Comparison of ENCODE assay signal across 16 cellular contexts in genomic region chr16:76226011-76226410, GRCh38. TPM values are rescaled to one million over a fixed set of nuclear protein-coding genes. Genes with fewer than 3 reads are reported as not detected.
DNase-seq lines count a peak whose midpoint lies in the region; ATAC-seq lines count a peak whose summit lies in the region.
"Had no signal": no experiment of that assay in that cellular context is flagged by ENCODE, and none has a peak within 500 bp of the region (broad histone marks: within the 10 kb centered on the region; RNA-seq: fewer than 3 reads in every experiment).

No MANE protein-coding gene starts in this region.

- H3K4me1 ChIP-seq in ACC112 (ENCODE audit: control insufficient read depth, insufficient read depth, low read length, unreplicated experiment), result peaks cover 34% of the 10 kb centered on the region
- H3K4me1 ChIP-seq in mesenchymal stem cell (ENCODE audit: control insufficient read depth, insufficient read depth, low read depth, low read length), result no peaks in the 10 kb centered on the region

- H3K27ac Mint-ChIP-seq in stimulated activated memory B cell treated with anti-CD40 and anti-IgM and Interleukin-4, amounts not matched to agents 10 μg/mL and 1 μg/mL and 100 μg/mL, for 72 hours, result no peak overlapping the region

- H2BK12ac ChIP-seq in mesenchymal stem cell (ENCODE audit: low read length in 2 of 2), result peak overlapping the region in 1 of 2 experiments; percentile 3

- ATAC-seq in HG02588 (IDR thresholded peaks at IDR 0.05; ENCODE audit: unreplicated experiment), result no peak
- ATAC-seq in activated CD4-positive, CD25-positive, alpha-beta regulatory T cell treated with anti-CD3 and anti-CD28 coated beads, Interleukin-2, amount 50 U/mL, for 24 hours, result no peak
- ATAC-seq in stimulated activated memory B cell treated with anti-CD40 and anti-IgM and Interleukin-4, amounts not matched to agents 10 μg/mL and 1 μg/mL and 100 μg/mL, for 72 hours, result no peak
- ATAC-seq: Panc1 had no signal

- H2AFZ ChIP-seq in ACC112 (ENCODE audit: low read length, unreplicated experiment) (peak overlapping the region; percentile 23), mesenchymal stem cell (ENCODE audit: low read depth, low read length) (no peak overlapping the region)

- H3K23ac ChIP-seq in mesenchymal stem cell (ENCODE audit: low read length in 2 of 2), result no peak overlapping the region

- in situ Hi-C loops in SK-MEL-5 (cut with HindIII; ENCODE audit: low pct_unique_long_range_greater_than_20kb, low sequenced_read_pairs), result no loop called here

- H3K9me3 ChIP-seq in mesenchymal stem cell (ENCODE audit: control insufficient read depth, low read length), result no peaks in the 10 kb centered on the region

- H3K14ac ChIP-seq in mesenchymal stem cell (ENCODE audit: low read length in 2 of 2), result no peak overlapping the region

- 2% methylated on average over 11 of the region's 14 CpGs for WGBS in mesenchymal stem cell

- H2BK120ac ChIP-seq in mesenchymal stem cell (ENCODE audit: low read depth, low read length), result peak overlapping the region; percentile 6

- H3K18ac ChIP-seq in mesenchymal stem cell (ENCODE audit: low read depth in 1 of 2, low read length in 2 of 2), result peak overlapping the region; percentile 40 to 95

- H3K9ac ChIP-seq in mesenchymal stem cell (ENCODE audit: low read length), result no peak overlapping the region

- no peak overlapping the region for H2AK5ac ChIP-seq in mesenchymal stem cell (ENCODE audit: low read length, severe bottlenecking)

- H3K27ac ChIP-seq in ACC112 (ENCODE audit: low read depth, low read length) (peak overlapping the region; percentile 95), mesenchymal stem cell (ENCODE audit: low read length, poor library complexity, severe bottlenecking) (no peak overlapping the region)
- H3K27ac ChIP-seq: C4-2B had no signal

- no peaks in the 10 kb centered on the region for H3K4me1 Mint-ChIP-seq in stimulated activated memory B cell treated with anti-CD40 and anti-IgM and Interleukin-4, amounts not matched to agents 10 μg/mL and 1 μg/mL and 100 μg/mL, for 72 hours

- no peaks in the 10 kb centered on the region for H3K27me3 Mint-ChIP-seq in stimulated activated memory B cell treated with anti-CD40 and anti-IgM and Interleukin-4, amounts not matched to agents 10 μg/mL and 1 μg/mL and 100 μg/mL, for 72 hours

- H3K9me3 Mint-ChIP-seq in stimulated activated memory B cell treated with anti-CD40 and anti-IgM and Interleukin-4, amounts not matched to agents 10 μg/mL and 1 μg/mL and 100 μg/mL, for 72 hours, result peaks cover 6% of the 10 kb centered on the region

- H2BK5ac ChIP-seq in mesenchymal stem cell (ENCODE audit: low read depth, low read length, poor library complexity, severe bottlenecking), result no peak overlapping the region

- peak overlapping the region; percentile 67 for H3K4me3 ChIP-seq in ACC112 (ENCODE audit: low read depth, low read length)
- peak overlapping the region in 1 of 2 experiments; percentile 56 for H3K4me3 ChIP-seq in mesenchymal stem cell (ENCODE audit: insufficient read depth in 1 of 2, low read depth in 1 of 2, low read length in 2 of 2)

- no peaks in the 10 kb centered on the region for H3K27me3 ChIP-seq in ACC112 (ENCODE audit: insufficient read depth, low read length)
- H3K27me3 ChIP-seq in mesenchymal stem cell (ENCODE audit: control insufficient read depth in 1 of 2, insufficient read depth in 1 of 2, low read length in 2 of 2), result no peaks in the 10 kb centered on the region

- H3K36me3 ChIP-seq in ACC112 (ENCODE audit: insufficient read depth, low read length), result no peaks in the 10 kb centered on the region
- no peaks in the 10 kb centered on the region for H3K36me3 ChIP-seq in mesenchymal stem cell (ENCODE audit: control insufficient read depth in 1 of 2, insufficient read depth in 2 of 2, low read depth in 1 of 2, low read length in 2 of 2)

- H3K79me1 ChIP-seq in mesenchymal stem cell (replicated peaks; ENCODE audit: low read length, poor library complexity, severe bottlenecking), result no peaks in the 10 kb centered on the region

- no peak overlapping the region for H3K4ac ChIP-seq in mesenchymal stem cell (ENCODE audit: low read depth in 1 of 2, low read length in 2 of 2)

- peak overlapping the region; percentile 14 for H4K91ac ChIP-seq in mesenchymal stem cell (ENCODE audit: low read length)

- peak; percentile 27 for DNase-seq in HT1080 (ENCODE audit: low read depth)
- peak; percentile 58 for DNase-seq in SK-MEL-5 (ENCODE audit: low read depth, low spot score)
- peak; percentile 82 for DNase-seq in mesenchymal stem cell
- no peak for DNase-seq in NCI-H446 (lab: John Stamatoyannopoulos, UW)
- DNase-seq: COR-L47, GOT3, Kasumi-1, NCI-H1436 treated with DMSO at 0.1 percent for 48 hours, NCI-H2227 treated with DMSO at 0.1 percent for 48 hours had no signal

- no peak overlapping the region for H3K4me3 Mint-ChIP-seq in stimulated activated memory B cell treated with anti-CD40 and anti-IgM and Interleukin-4, amounts not matched to agents 10 μg/mL and 1 μg/mL and 100 μg/mL, for 72 hours

- H3K36me3 Mint-ChIP-seq in stimulated activated memory B cell treated with anti-CD40 and anti-IgM and Interleukin-4, amounts not matched to agents 10 μg/mL and 1 μg/mL and 100 μg/mL, for 72 hours, result no peaks in the 10 kb centered on the region

- no peak overlapping the region for H2BK15ac ChIP-seq in mesenchymal stem cell (ENCODE audit: low read depth, poor library complexity, severe bottlenecking)

- H3K79me2 ChIP-seq in ACC112 (ENCODE audit: control insufficient read depth, insufficient read depth, low read length, unreplicated experiment), result no peaks in the 10 kb centered on the region

- H3K4me2 ChIP-seq in mesenchymal stem cell (ENCODE audit: low read length, poor library complexity, severe bottlenecking), result no peak overlapping the region

- H4K8ac ChIP-seq in mesenchymal stem cell (ENCODE audit: low read length), result peak overlapping the region; percentile 69

RNA-seq across cellular contexts. Expression of gene CNTNAP4, which starts 51.2 kb away (rescaled TPM):
- 0.05 TPM in 1 of 2 replicates, not detected in the other for total RNA-seq in HT1080 (2014; rRNA removed; shearing (Covaris generic))
- polyA plus RNA-seq in HT1080 (2015; cell fraction: cytosol; rRNA removed), result not detected in 2 replicates
- polyA plus RNA-seq in HT1080 (2015; cell fraction: nucleus; rRNA removed), result not detected in 2 replicates
- 3.3 and 3.8 TPM in 2 replicates for total RNA-seq in SK-MEL-5 (2014; rRNA removed; shearing (Covaris generic))
- 2.0 and 2.9 TPM in 2 replicates for polyA plus RNA-seq in SK-MEL-5 (2015; cell fraction: cytosol; rRNA removed)
- 12.4 and 16.7 TPM in 2 replicates for polyA plus RNA-seq in SK-MEL-5 (2015; cell fraction: nucleus; rRNA removed)
- not detected for polyA plus RNA-seq in mesenchymal stem cell (2013, experiment 1 of 2)
- polyA plus RNA-seq in mesenchymal stem cell (2013, experiment 2 of 2), result not detected
- total RNA-seq: A172 had no signal

Comparison
In these comparisons a context has a peak if more than half of its experiments do, and no peak if none do; other contexts are left out.
1. DNase-seq: peak in HT1080 (single experiment), SK-MEL-5 (single experiment) and mesenchymal stem cell (single experiment); none in NCI-H446 (0 of 2).